In genomic region chr1:89975540-89976125, GRCh38 we compare ENCODE assay signal across 1 cellular context.
TF ChIP-seq lines count a peak whose summit lies in the region.

No MANE protein-coding gene starts in this region.

TF ChIP-seq in K562, 482 proteins besides CTCF, POLR2A, EP300 and RAD21 (continued from another document and continues in another):
- TF ChIP-seq MGA (IDR thresholded peaks at IDR 0.05), result no peak
- no peak for TF ChIP-seq E2F8 (IDR thresholded peaks at IDR 0.05; ENCODE audit: low read depth, partially characterized antibody)
- no peak for TF ChIP-seq SRSF3 (IDR thresholded peaks at IDR 0.05; ENCODE audit: insufficient read depth, low read length)
- TF ChIP-seq HDAC3 (IDR thresholded peaks at IDR 0.05; ENCODE audit: borderline replicate concordance, partially characterized antibody), result no peak
- no peak for TF ChIP-seq ZC3H11A (IDR thresholded peaks at IDR 0.05; ENCODE audit: low read depth, low read length)
- TF ChIP-seq JUN (IDR thresholded peaks at IDR 0.05; ENCODE audit: borderline replicate concordance, low read depth, low read length), result 0 out of 2 replicates have a peak, but pooled peaks have one; percentile 52
- no peak for TF ChIP-seq JUN (CRISPR knock-in tag; IDR thresholded peaks at IDR 0.05; ENCODE audit: borderline replicate concordance)
- 0 out of 2 replicates have a peak, but pooled peaks have one; percentile 17 for TF ChIP-seq MBD2 (IDR thresholded peaks at IDR 0.05; ENCODE audit: borderline replicate concordance, low read depth)
- no peak for TF ChIP-seq ZNF121 (CRISPR knock-in tag; conservative IDR thresholded peaks at IDR 0.05)
- no peak for TF ChIP-seq NR2C2 (CRISPR knock-in tag; IDR thresholded peaks at IDR 0.05)
- TF ChIP-seq NR2C2 (tag; IDR thresholded peaks at IDR 0.05), result peak; percentile 30; the same call in 1 of the 2 replicates
- TF ChIP-seq PREB (CRISPR knock-in tag; IDR thresholded peaks at IDR 0.05), result no peak
- 0 out of 2 replicates have a peak, but pooled peaks have one; percentile 17 for TF ChIP-seq MAFF (IDR thresholded peaks at IDR 0.05; ENCODE audit: low read length)
- no peak for TF ChIP-seq HNRNPH1 (optimal IDR thresholded peaks at IDR 0.05; ENCODE audit: low read depth, low read length)
- no peak for TF ChIP-seq GATAD2B (IDR thresholded peaks at IDR 0.05; ENCODE audit: borderline replicate concordance)
- no peak for TF ChIP-seq COPS2 (conservative IDR thresholded peaks at IDR 0.05)
- TF ChIP-seq NFE2 (IDR thresholded peaks at IDR 0.05; ENCODE audit: low read depth), result peak; percentile 40; the same call in 1 of the 2 replicates
- TF ChIP-seq ZNF609 (CRISPR knock-in tag; IDR thresholded peaks at IDR 0.05; ENCODE audit: borderline replicate concordance), result no peak
- no peak for TF ChIP-seq PURB (CRISPR knock-in tag; IDR thresholded peaks at IDR 0.05; ENCODE audit: low read depth)
- no peak for TF ChIP-seq XRCC5 (IDR thresholded peaks at IDR 0.05; ENCODE audit: low read depth, low read length)
- TF ChIP-seq ARID3A (IDR thresholded peaks at IDR 0.05; ENCODE audit: borderline replicate concordance, low read depth, low read length), result peak; percentile 60; the same call in 1 of the 2 replicates
- peak; percentile 91 for TF ChIP-seq MEF2A (IDR thresholded peaks at IDR 0.05; ENCODE audit: control insufficient read depth, low read depth, low read length)
- TF ChIP-seq MEF2D (tag; conservative IDR thresholded peaks at IDR 0.05; ENCODE audit: low read depth), result peak; percentile 54; the same call in 1 of the 2 replicates
- TF ChIP-seq RB1 (IDR thresholded peaks at IDR 0.05; ENCODE audit: low read depth), result no peak
- peak; percentile 74 for TF ChIP-seq FOSL1 (tag; conservative IDR thresholded peaks at IDR 0.05)
- TF ChIP-seq CEBPB (tag; IDR thresholded peaks at IDR 0.05), result peak; percentile 61; the same call in 1 of the 2 replicates
- TF ChIP-seq TEAD4 (IDR thresholded peaks at IDR 0.05; ENCODE audit: low read length), result peak; percentile 66
- TF ChIP-seq TEAD4 (CRISPR knock-in tag; IDR thresholded peaks at IDR 0.05; ENCODE audit: borderline replicate concordance), result no peak
- no peak for TF ChIP-seq MLLT1 (IDR thresholded peaks at IDR 0.05)
- TF ChIP-seq SIN3A (IDR thresholded peaks at IDR 0.05; ENCODE audit: borderline replicate concordance in 2 of 2, control insufficient read depth in 1 of 2, low read depth in 2 of 2, low read length in 2 of 2), result no peak
- TF ChIP-seq MITF (IDR thresholded peaks at IDR 0.05), result no peak
